ENCODE assay signal across 13 cellular contexts in the genomic region with DNA sequence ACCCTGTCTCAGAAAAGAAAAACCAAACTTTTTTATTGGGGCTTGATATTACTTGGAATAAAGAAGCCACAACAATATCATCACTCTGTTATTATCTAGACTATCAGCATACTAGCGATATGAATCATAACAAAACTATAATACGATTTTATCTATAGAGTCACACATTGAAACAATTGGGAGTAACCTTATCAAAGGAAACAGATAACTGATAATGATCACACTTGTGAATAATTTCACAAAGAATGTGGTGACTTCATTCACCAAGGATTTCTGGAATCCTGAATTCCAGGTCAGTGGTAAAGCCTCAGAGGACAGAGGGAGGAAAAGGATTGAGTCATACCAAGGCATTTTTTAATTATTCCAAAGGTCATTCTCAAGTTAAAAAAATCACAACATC. TPM values are rescaled to one million over a fixed set of nuclear protein-coding genes. Genes with fewer than 3 reads are reported as not detected.
A peak's percentile ranks its signal among the peaks of the same experiment; 100 is the strongest.
DNase-seq lines count a peak whose midpoint lies in the region; ATAC-seq, FAIRE-seq and TF ChIP-seq lines count a peak whose summit lies in the region.
"Had no signal": no experiment of that assay in that cellular context is flagged by ENCODE, and none has a peak within 500 bp of the region (broad histone marks: within the 10 kb centered on the region; RNA-seq: fewer than 3 reads in every experiment).

No MANE protein-coding gene starts in this region.

- H3K79me2 ChIP-seq in SK-N-SH (ENCODE audit: insufficient read depth), result no peaks in the 10 kb centered on the region

- H3K9me2 ChIP-seq in SK-N-SH, result no peaks in the 10 kb centered on the region

- H3K4me3 ChIP-seq in SK-N-SH (ENCODE audit: low read depth in 2 of 2, low read length in 1 of 2) (no peak overlapping the region), fibroblast of the aortic adventitia (ENCODE audit: low read depth, low read length) (no peak overlapping the region)
- H3K4me3 ChIP-seq: HAP-1, sigmoid colon, SK-N-MC had no signal

- POLR2A ChIA-PET in SK-N-SH (lab: Yijun Ruan, JAX), result no interaction called here

- peak overlapping the region; percentile 46 for H3K4me2 ChIP-seq in SK-N-SH

- DNase-seq in H54 (ENCODE audit: insufficient read length, low spot score) (peak; percentile 38), SK-N-SH (no peak), fibroblast of the aortic adventitia (ENCODE audit: low read depth) (peak; percentile 91), pulmonary artery endothelial cell (ENCODE audit: low read depth, low spot score) (peak; percentile 95), NCI-H69 (lab: John Stamatoyannopoulos, UW) (no peak), GOT3 (lab: John Stamatoyannopoulos, UW) (no peak)
- DNase-seq: activated T-cell treated with anti-CD3 and anti-CD28 coated beads for 4 hours; stimulated activated naive CD8-positive, alpha-beta T cell treated with anti-CD3 and anti-CD28 coated beads, Interleukin-15, Interleukin-2, amounts not matched to agents 100 U/mL and 50 U/mL, for 24 hours had no signal

- CTCF ChIA-PET in SK-N-SH (lab: Yijun Ruan, JAX), result interaction anchor here (0.8 to 1.3 kb wide), 4 partner anchors 10 to 19 kb away, joined by 3 to 4 read pairs (median 4); no protein-coding TSS in a partner anchor

- H3K27me3 ChIP-seq in SK-N-SH (ENCODE audit: insufficient read depth), result no peaks in the 10 kb centered on the region
- H3K27me3 ChIP-seq: sigmoid colon had no signal

- no peak overlapping the region for H2AFZ ChIP-seq in SK-N-SH (ENCODE audit: low read depth)

- peak; percentile 75 for FAIRE-seq in H54 (lab: Jason Lieb, UNC)

- no peaks in the 10 kb centered on the region for H3K9me3 ChIP-seq in SK-N-SH
- H3K9me3 ChIP-seq: HAP-1, sigmoid colon had no signal

- H3K36me3 ChIP-seq in SK-N-SH (replicated peaks in 1 of 2; ENCODE audit: control insufficient read depth in 1 of 2, insufficient read depth in 2 of 2, low read length in 1 of 2), result no peaks in the 10 kb centered on the region
- H3K36me3 ChIP-seq: HAP-1, sigmoid colon had no signal

- no peaks in the 10 kb centered on the region for H4K20me1 ChIP-seq in SK-N-SH (ENCODE audit: insufficient read depth)

- TF ChIP-seq CTCF in SK-N-SH (IDR thresholded peaks at IDR 0.05), result no peak
- no peak for TF ChIP-seq CTCF in fibroblast of the aortic adventitia (IDR thresholded peaks at IDR 0.05; ENCODE audit: insufficient read depth, low read length)

- H3K4me1 ChIP-seq in SK-N-SH (ENCODE audit: control insufficient read depth in 1 of 2, insufficient read depth in 2 of 2, low read depth in 1 of 2, low read length in 1 of 2), result peaks cover 0 to 51% of the 10 kb centered on the region in 2 experiments; a peak in 3 of 4 replicates
- H3K4me1 ChIP-seq: HAP-1 had no signal

- peak overlapping the region in 1 of 2 experiments; percentile 74; a peak in 2 of 4 replicates for H3K27ac ChIP-seq in SK-N-SH (ENCODE audit: low read depth in 2 of 2, low read length in 1 of 2)
- H3K27ac ChIP-seq: sigmoid colon, SK-N-MC had no signal

- TF ChIP-seq RAD21 in SK-N-SH (IDR thresholded peaks at IDR 0.05; ENCODE audit: low read length), result no peak

- ATAC-seq in GM21737 (IDR thresholded peaks at IDR 0.05; ENCODE audit: unreplicated experiment) (no peak), HG03097 (IDR thresholded peaks at IDR 0.05; ENCODE audit: low FRiP score, unreplicated experiment) (no peak)
- ATAC-seq: stimulated activated naive CD8-positive, alpha-beta T cell treated with anti-CD3 and anti-CD28 coated beads, Interleukin-15, Interleukin-2, amounts not matched to agents 100 U/mL and 50 U/mL, for 24 hours had no signal

- TF ChIP-seq EP300 in SK-N-SH (IDR thresholded peaks at IDR 0.05; ENCODE audit: borderline replicate concordance in 1 of 2, low read depth in 1 of 2, low read length in 1 of 2), result peak in 1 of 2 experiments; percentile 98; a peak in 2 of 4 replicates

- no peak overlapping the region for H3K9ac ChIP-seq in SK-N-SH

- H3F3A ChIP-seq in SK-N-SH (replicated peaks; ENCODE audit: insufficient read depth), result peaks cover 37% of the 10 kb centered on the region

- WGBS in SK-N-SH (ENCODE audit: low lambda C conversion rate), result 10% methylated on average over 2 of the region's 2 CpGs

- TF ChIP-seq POLR2A in H54 (IDR thresholded peaks at IDR 0.05; ENCODE audit: low read depth, low read length), result no peak

TF ChIP-seq in SK-N-SH, 30 proteins besides CTCF, POLR2A, EP300 and RAD21 (continues in another document):
- peak; percentile 84 for TF ChIP-seq MEF2A (IDR thresholded peaks at IDR 0.05; ENCODE audit: borderline replicate concordance, low read depth)
- peak; percentile 86; the same call in 1 of the 2 replicates for TF ChIP-seq NFIC (IDR thresholded peaks at IDR 0.05; ENCODE audit: borderline replicate concordance)
- TF ChIP-seq, protein P1, sequence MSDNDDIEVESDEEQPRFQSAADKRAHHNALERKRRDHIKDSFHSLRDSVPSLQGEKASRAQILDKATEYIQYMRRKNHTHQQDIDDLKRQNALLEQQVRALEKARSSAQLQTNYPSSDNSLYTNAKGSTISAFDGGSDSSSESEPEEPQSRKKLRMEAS (IDR thresholded peaks at IDR 0.05; ENCODE audit: low read depth), result no peak
- peak; percentile 89 for TF ChIP-seq FOXM1 (IDR thresholded peaks at IDR 0.05; ENCODE audit: low read depth)
- TF ChIP-seq, protein P2, sequence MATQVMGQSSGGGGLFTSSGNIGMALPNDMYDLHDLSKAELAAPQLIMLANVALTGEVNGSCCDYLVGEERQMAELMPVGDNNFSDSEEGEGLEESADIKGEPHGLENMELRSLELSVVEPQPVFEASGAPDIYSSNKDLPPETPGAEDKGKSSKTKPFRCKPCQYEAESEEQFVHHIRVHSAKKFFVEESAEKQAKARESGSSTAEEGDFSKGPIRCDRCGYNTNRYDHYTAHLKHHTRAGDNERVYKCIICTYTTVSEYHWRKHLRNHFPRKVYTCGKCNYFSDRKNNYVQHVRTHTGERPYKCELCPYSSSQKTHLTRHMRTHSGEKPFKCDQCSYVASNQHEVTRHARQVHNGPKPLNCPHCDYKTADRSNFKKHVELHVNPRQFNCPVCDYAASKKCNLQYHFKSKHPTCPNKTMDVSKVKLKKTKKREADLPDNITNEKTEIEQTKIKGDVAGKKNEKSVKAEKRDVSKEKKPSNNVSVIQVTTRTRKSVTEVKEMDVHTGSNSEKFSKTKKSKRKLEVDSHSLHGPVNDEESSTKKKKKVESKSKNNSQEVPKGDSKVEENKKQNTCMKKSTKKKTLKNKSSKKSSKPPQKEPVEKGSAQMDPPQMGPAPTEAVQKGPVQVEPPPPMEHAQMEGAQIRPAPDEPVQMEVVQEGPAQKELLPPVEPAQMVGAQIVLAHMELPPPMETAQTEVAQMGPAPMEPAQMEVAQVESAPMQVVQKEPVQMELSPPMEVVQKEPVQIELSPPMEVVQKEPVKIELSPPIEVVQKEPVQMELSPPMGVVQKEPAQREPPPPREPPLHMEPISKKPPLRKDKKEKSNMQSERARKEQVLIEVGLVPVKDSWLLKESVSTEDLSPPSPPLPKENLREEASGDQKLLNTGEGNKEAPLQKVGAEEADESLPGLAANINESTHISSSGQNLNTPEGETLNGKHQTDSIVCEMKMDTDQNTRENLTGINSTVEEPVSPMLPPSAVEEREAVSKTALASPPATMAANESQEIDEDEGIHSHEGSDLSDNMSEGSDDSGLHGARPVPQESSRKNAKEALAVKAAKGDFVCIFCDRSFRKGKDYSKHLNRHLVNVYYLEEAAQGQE (IDR thresholded peaks at IDR 0.05; ENCODE audit: low read depth, low read length), result 0 out of 2 replicates have a peak, but pooled peaks have one; percentile 42
- TF ChIP-seq NRF1 (IDR thresholded peaks at IDR 0.05; ENCODE audit: low read depth, low read length), result no peak
- peak; percentile 99 for TF ChIP-seq TCF12 (IDR thresholded peaks at IDR 0.05)
- 0 out of 2 replicates have a peak, but pooled peaks have one; percentile 9 for TF ChIP-seq RCOR1 (IDR thresholded peaks at IDR 0.05; ENCODE audit: low read length)
- TF ChIP-seq, protein P3, sequence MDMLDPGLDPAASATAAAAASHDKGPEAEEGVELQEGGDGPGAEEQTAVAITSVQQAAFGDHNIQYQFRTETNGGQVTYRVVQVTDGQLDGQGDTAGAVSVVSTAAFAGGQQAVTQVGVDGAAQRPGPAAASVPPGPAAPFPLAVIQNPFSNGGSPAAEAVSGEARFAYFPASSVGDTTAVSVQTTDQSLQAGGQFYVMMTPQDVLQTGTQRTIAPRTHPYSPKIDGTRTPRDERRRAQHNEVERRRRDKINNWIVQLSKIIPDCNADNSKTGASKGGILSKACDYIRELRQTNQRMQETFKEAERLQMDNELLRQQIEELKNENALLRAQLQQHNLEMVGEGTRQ (IDR thresholded peaks at IDR 0.05; ENCODE audit: borderline replicate concordance, low read depth, low read length), result no peak
- TF ChIP-seq SIN3A (IDR thresholded peaks at IDR 0.05; ENCODE audit: borderline replicate concordance, low read depth, low read length), result no peak
- TF ChIP-seq ELF1 (IDR thresholded peaks at IDR 0.05), result no peak
- no peak for TF ChIP-seq MXI1 (IDR thresholded peaks at IDR 0.05; ENCODE audit: low read depth, low read length)
- TF ChIP-seq, protein P4, sequence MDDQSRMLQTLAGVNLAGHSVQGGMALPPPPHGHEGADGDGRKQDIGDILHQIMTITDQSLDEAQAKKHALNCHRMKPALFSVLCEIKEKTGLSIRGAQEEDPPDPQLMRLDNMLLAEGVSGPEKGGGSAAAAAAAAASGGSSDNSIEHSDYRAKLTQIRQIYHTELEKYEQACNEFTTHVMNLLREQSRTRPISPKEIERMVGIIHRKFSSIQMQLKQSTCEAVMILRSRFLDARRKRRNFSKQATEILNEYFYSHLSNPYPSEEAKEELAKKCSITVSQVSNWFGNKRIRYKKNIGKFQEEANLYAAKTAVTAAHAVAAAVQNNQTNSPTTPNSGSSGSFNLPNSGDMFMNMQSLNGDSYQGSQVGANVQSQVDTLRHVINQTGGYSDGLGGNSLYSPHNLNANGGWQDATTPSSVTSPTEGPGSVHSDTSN (IDR thresholded peaks at IDR 0.05), result peak; percentile 80
- TF ChIP-seq, protein P5, sequence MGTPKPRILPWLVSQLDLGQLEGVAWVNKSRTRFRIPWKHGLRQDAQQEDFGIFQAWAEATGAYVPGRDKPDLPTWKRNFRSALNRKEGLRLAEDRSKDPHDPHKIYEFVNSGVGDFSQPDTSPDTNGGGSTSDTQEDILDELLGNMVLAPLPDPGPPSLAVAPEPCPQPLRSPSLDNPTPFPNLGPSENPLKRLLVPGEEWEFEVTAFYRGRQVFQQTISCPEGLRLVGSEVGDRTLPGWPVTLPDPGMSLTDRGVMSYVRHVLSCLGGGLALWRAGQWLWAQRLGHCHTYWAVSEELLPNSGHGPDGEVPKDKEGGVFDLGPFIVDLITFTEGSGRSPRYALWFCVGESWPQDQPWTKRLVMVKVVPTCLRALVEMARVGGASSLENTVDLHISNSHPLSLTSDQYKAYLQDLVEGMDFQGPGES (IDR thresholded peaks at IDR 0.05; ENCODE audit: low read depth, low read length), result no peak
- peak; percentile 100 for TF ChIP-seq JUND (IDR thresholded peaks at IDR 0.05)
- TF ChIP-seq RFX5 (IDR thresholded peaks at IDR 0.05; ENCODE audit: low read length), result no peak

RNA-seq across cellular contexts. Expression of a gene that starts 32.1 kb away (rescaled TPM):
- polyA plus RNA-seq in SK-N-SH (2012; rRNA removed), result 25.9 and 26.5 TPM in 2 replicates
- 28.8 and 32.4 TPM in 2 replicates for polyA plus RNA-seq in SK-N-SH (2012; cell fraction: cytosol; rRNA removed)
- polyA plus RNA-seq in SK-N-SH (2012; cell fraction: nucleus; rRNA removed), result 38.5 and 52.3 TPM in 2 replicates
- total RNA-seq in fibroblast of the aortic adventitia (ENCODE audit: low replicate concordance) (18.3 and 107 TPM in 2 replicates), pulmonary artery endothelial cell (55.7 and 62.2 TPM in 2 replicates)

Comparison
In these comparisons a context has a peak if more than half of its experiments do, and no peak if none do; other contexts are left out.
1. DNase-seq: peak in H54 (single experiment), fibroblast of the aortic adventitia (single experiment) and pulmonary artery endothelial cell (single experiment); none in SK-N-SH (single experiment), NCI-H69 (single experiment) and GOT3 (single experiment).